Comparison of ENCODE assay signal across 33 cellular contexts in the genomic region with DNA sequence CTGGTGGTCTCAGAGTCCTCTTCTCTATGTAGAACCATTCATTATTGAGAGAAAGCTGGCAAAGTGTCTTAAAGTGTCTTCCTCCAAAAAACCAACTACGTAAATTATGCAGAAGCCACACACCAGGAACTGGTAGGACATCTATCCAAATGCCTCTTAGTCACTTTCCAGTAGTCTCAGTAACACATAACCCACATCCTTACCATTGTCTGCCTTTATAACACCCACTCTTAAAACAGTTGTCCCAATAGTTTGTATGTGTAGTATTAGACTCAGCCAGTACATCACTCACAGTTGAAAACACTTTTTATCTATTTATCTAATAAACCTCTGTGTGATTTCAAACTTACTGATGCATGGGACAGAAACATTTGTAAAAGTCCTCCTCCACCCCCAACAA.
"Had no signal": no experiment of that assay in that cellular context is flagged by ENCODE, and none has a peak within 500 bp of the region (broad histone marks: within the 10 kb centered on the region; RNA-seq: fewer than 3 reads in every experiment).

No MANE protein-coding gene starts in this region.

- ATAC-seq: activated T-cell treated with anti-CD3 and anti-CD28 coated beads, Interleukin-2, amount 50 U/mL, for 4 hours; activated T-cell treated with anti-CD3 and anti-CD28 coated beads, Interleukin-2, amount 50 U/mL, for 72 hours; activated T-helper 17 cell treated with anti-CD3 and anti-CD28 coated beads, Interleukin-2, amount 50 U/mL, for 72 hours; body of pancreas had no signal

- H3K36me3 Mint-ChIP-seq: activated naive CD4-positive, alpha-beta T cell treated with anti-CD3 and anti-CD28 coated beads, Interleukin-2, amount 50 U/mL, for 24 hours; activated naive CD4-positive, alpha-beta T cell treated with anti-CD3 and anti-CD28 coated beads, Interleukin-2, amount 50 U/mL, for 72 hours; activated naive CD8-positive, alpha-beta T cell treated with anti-CD3 and anti-CD28 coated beads, Interleukin-2, amount 10 ng/mL, durations not matched to agents 7 days and 5 days; brain had no signal

- H3K27ac Mint-ChIP-seq: activated naive CD4-positive, alpha-beta T cell treated with anti-CD3 and anti-CD28 coated beads for 36 hours; activated naive CD4-positive, alpha-beta T cell treated with anti-CD3 and anti-CD28 coated beads, Interleukin-2, amount 50 U/mL, for 24 hours; activated naive CD4-positive, alpha-beta T cell treated with anti-CD3 and anti-CD28 coated beads, Interleukin-2, amount 50 U/mL, for 72 hours; activated naive CD8-positive, alpha-beta T cell; activated naive CD8-positive, alpha-beta T cell treated with anti-CD3 and anti-CD28 coated beads, Interleukin-2, amount 10 ng/mL, durations not matched to agents 7 days and 5 days; activated T-cell treated with anti-CD3 and anti-CD28 coated beads, Interleukin-2, amount 50 U/mL, for 24 hours; activated T-cell treated with anti-CD3 and anti-CD28 coated beads, Interleukin-2, amount 50 U/mL, for 72 hours; activated T-helper 1 cell treated with anti-CD3 and anti-CD28 coated beads, Interleukin-12 subunit alpha, Interleukin-12 subunit beta, Interleukin-2, Interleukin-4 antibody, amounts not matched to agents 30 ng/mL and 10 ng/mL and 1 ng/mL, durations not matched to agents 14 hours and 24 hours and 36 hours; activated T-helper 17 cell treated with anti-CD3 and anti-CD28 coated beads, Interleukin-2, amount 50 U/mL, for 72 hours; activated T-helper 2 cell treated with anti-CD3 and anti-CD28 coated beads, Interferon-gamma antibody, Interleukin-2, Interleukin-4, amounts not matched to agents 10 μg/mL and 5 μg/mL and 100 μg/mL, durations not matched to agents 14 hours and 24 hours and 36 hours; brain had no signal

- H3K9me3 Mint-ChIP-seq: activated naive CD4-positive, alpha-beta T cell treated with anti-CD3 and anti-CD28 coated beads for 36 hours; activated naive CD4-positive, alpha-beta T cell treated with anti-CD3 and anti-CD28 coated beads, Interleukin-2, amount 50 U/mL, for 24 hours; activated naive CD8-positive, alpha-beta T cell treated with anti-CD3 and anti-CD28 coated beads, Interleukin-2, amount 10 ng/mL, durations not matched to agents 7 days and 5 days; activated T-cell treated with anti-CD3 and anti-CD28 coated beads, Interleukin-2, amount 50 U/mL, for 24 hours; activated T-cell treated with anti-CD3 and anti-CD28 coated beads, Interleukin-2, amount 50 U/mL, for 4 hours; activated T-cell treated with anti-CD3 and anti-CD28 coated beads, Interleukin-2, amount 50 U/mL, for 72 hours; activated T-helper 1 cell treated with anti-CD3 and anti-CD28 coated beads, Interleukin-12 subunit alpha, Interleukin-12 subunit beta, Interleukin-2, Interleukin-4 antibody, amounts not matched to agents 30 ng/mL and 10 ng/mL and 1 ng/mL, durations not matched to agents 14 hours and 24 hours and 36 hours; activated T-helper 17 cell treated with anti-CD3 and anti-CD28 coated beads, Interleukin-2, amount 50 U/mL, for 72 hours; activated T-helper 2 cell treated with anti-CD3 and anti-CD28 coated beads, Interferon-gamma antibody, Interleukin-2, Interleukin-4, amounts not matched to agents 10 μg/mL and 5 μg/mL and 100 μg/mL, durations not matched to agents 14 hours and 24 hours and 36 hours; brain; central memory CD8-positive, alpha-beta T cell had no signal

- DNase-seq: activated effector memory CD4-positive, alpha-beta T cell treated with anti-CD3 and anti-CD28 coated beads, Interleukin-2, amount 50 U/mL, for 16 hours; activated effector memory CD4-positive, alpha-beta T cell treated with Interleukin-2 at 50 U/mL for 16 hours; activated gamma-delta T cell; activated gamma-delta T cell treated with Interleukin-2 at 50 U/mL for 16 hours; activated naive CD4-positive, alpha-beta T cell; activated naive CD4-positive, alpha-beta T cell treated with anti-CD3 and anti-CD28 coated beads for 36 hours; activated naive CD4-positive, alpha-beta T cell treated with anti-CD3 and anti-CD28 coated beads, Interleukin-2, amount 50 U/mL, for 16 hours; activated naive CD4-positive, alpha-beta T cell treated with Interleukin-2 at 50 U/mL for 16 hours; activated naive CD8-positive, alpha-beta T cell treated with anti-CD3 and anti-CD28 coated beads, Interleukin-2, amount 10 ng/mL, durations not matched to agents 7 days and 5 days; activated T-cell treated with anti-CD3 and anti-CD28 coated beads for 4 hours; activated T-cell treated with anti-CD3 and anti-CD28 coated beads, Interleukin-2, amount 50 U/mL, for 1 hour; activated T-cell treated with anti-CD3 and anti-CD28 coated beads, Interleukin-2, amount 50 U/mL, for 24 hours; activated T-cell treated with anti-CD3 and anti-CD28 coated beads, Interleukin-2, amount 50 U/mL, for 4 hours; activated T-cell treated with anti-CD3 and anti-CD28 coated beads, Interleukin-2, amount 50 U/mL, for 48 hours; activated T-cell treated with anti-CD3 and anti-CD28 coated beads, Interleukin-2, amount 50 U/mL, for 72 hours; adrenal gland; amniotic stem cell; amygdala; anterior cingulate cortex; aorta; body of pancreas; brain microvascular endothelial cell; caudate nucleus; central memory CD4-positive, alpha-beta T cell; cerebellar nuclear complex had no signal

- H3K4me3 Mint-ChIP-seq: activated naive CD4-positive, alpha-beta T cell treated with anti-CD3 and anti-CD28 coated beads for 36 hours; activated naive CD4-positive, alpha-beta T cell treated with anti-CD3 and anti-CD28 coated beads, Interleukin-2, amount 50 U/mL, for 24 hours; activated naive CD8-positive, alpha-beta T cell; activated naive CD8-positive, alpha-beta T cell treated with anti-CD3 and anti-CD28 coated beads, Interleukin-2, amount 10 ng/mL, durations not matched to agents 7 days and 5 days; activated T-cell treated with anti-CD3 and anti-CD28 coated beads, Interleukin-2, amount 50 U/mL, for 24 hours; activated T-cell treated with anti-CD3 and anti-CD28 coated beads, Interleukin-2, amount 50 U/mL, for 4 hours; activated T-cell treated with anti-CD3 and anti-CD28 coated beads, Interleukin-2, amount 50 U/mL, for 72 hours; activated T-helper 1 cell treated with anti-CD3 and anti-CD28 coated beads, Interleukin-12 subunit alpha, Interleukin-12 subunit beta, Interleukin-2, Interleukin-4 antibody, amounts not matched to agents 30 ng/mL and 10 ng/mL and 1 ng/mL, durations not matched to agents 14 hours and 24 hours and 36 hours; activated T-helper 17 cell treated with anti-CD3 and anti-CD28 coated beads, Interleukin-2, amount 50 U/mL, for 72 hours; brain; central memory CD8-positive, alpha-beta T cell had no signal

- H3K4me1 Mint-ChIP-seq: activated naive CD4-positive, alpha-beta T cell treated with anti-CD3 and anti-CD28 coated beads, Interleukin-2, amount 50 U/mL, for 24 hours; activated naive CD8-positive, alpha-beta T cell treated with anti-CD3 and anti-CD28 coated beads, Interleukin-2, amount 10 ng/mL, durations not matched to agents 7 days and 5 days; activated T-helper 17 cell treated with anti-CD3 and anti-CD28 coated beads, Interleukin-2, amount 50 U/mL, for 72 hours; central memory CD8-positive, alpha-beta T cell had no signal

- H3K27me3 Mint-ChIP-seq: brain had no signal
